ENCODE assay signal across 10 cellular contexts in genomic region chr13:97856001-97856675, GRCh38.
DNase-seq lines count a peak whose midpoint lies in the region; ATAC-seq, FAIRE-seq and TF ChIP-seq lines count a peak whose summit lies in the region.
"Had no signal": no experiment of that assay in that cellular context is flagged by ENCODE, and none has a peak within 500 bp of the region (broad histone marks: within the 10 kb centered on the region; RNA-seq: fewer than 3 reads in every experiment).

No MANE protein-coding gene starts in this region.

- H3K27ac ChIP-seq in CD4-positive, alpha-beta T cell (ENCODE audit: low read depth, low read length) = no peak overlapping the region

- no peaks in the 10 kb centered on the region for H3K36me3 Mint-ChIP-seq in activated T-helper 1 cell treated with anti-CD3 and anti-CD28 coated beads, Interleukin-12 subunit alpha, Interleukin-12 subunit beta, Interleukin-2, Interleukin-4 antibody, amounts not matched to agents 30 ng/mL and 10 ng/mL and 1 ng/mL, durations not matched to agents 14 hours and 24 hours and 36 hours (ENCODE audit: low read depth)
- H3K36me3 Mint-ChIP-seq in CD4-positive, alpha-beta T cell (ENCODE audit: low read depth) = no peaks in the 10 kb centered on the region

- H3K27me3 Mint-ChIP-seq in activated T-helper 1 cell treated with anti-CD3 and anti-CD28 coated beads, Interleukin-12 subunit alpha, Interleukin-12 subunit beta, Interleukin-2, Interleukin-4 antibody, amounts not matched to agents 30 ng/mL and 10 ng/mL and 1 ng/mL, durations not matched to agents 14 hours and 24 hours and 36 hours (ENCODE audit: insufficient read depth) = peaks cover 7% of the 10 kb centered on the region
- peaks cover 27% of the 10 kb centered on the region for H3K27me3 Mint-ChIP-seq in CD4-positive, alpha-beta T cell
- H3K27me3 Mint-ChIP-seq: central memory CD8-positive, alpha-beta T cell had no signal

- DNase-seq in globus pallidus (ENCODE audit: low spot score) = peak; percentile 22
- peak; percentile 86 for DNase-seq in posterior vena cava (ENCODE audit: low spot score)
- DNase-seq in activated T-helper 1 cell treated with anti-CD3 and anti-CD28 coated beads, Interleukin-12 subunit alpha, Interleukin-12 subunit beta, Interleukin-2, Interleukin-4 antibody, amounts not matched to agents 30 ng/mL and 10 ng/mL and 1 ng/mL, durations not matched to agents 14 hours and 24 hours and 36 hours (ENCODE audit: low spot score) = no peak
- no peak for DNase-seq in CD4-positive, alpha-beta T cell
- no peak for DNase-seq in RCC 7860 (ENCODE audit: low spot score)

- ATAC-seq in GM18861 (IDR thresholded peaks at IDR 0.05; ENCODE audit: unreplicated experiment) (peak; percentile 38), HG03432 (IDR thresholded peaks at IDR 0.05; ENCODE audit: unreplicated experiment) (peak; percentile 51), HG03159 (IDR thresholded peaks at IDR 0.05; ENCODE audit: unreplicated experiment) (no peak)
- ATAC-seq in CD4-positive, alpha-beta T cell (ENCODE audit: poor library complexity) = no peak
- ATAC-seq: activated CD4-positive, CD25-positive, alpha-beta regulatory T cell treated with anti-CD3 and anti-CD28 coated beads, Interleukin-2, amount 50 U/mL, for 24 hours had no signal

- H3K9me3 ChIP-seq in CD4-positive, alpha-beta T cell (ENCODE audit: control insufficient read depth, low read length) = no peaks in the 10 kb centered on the region

- POLR2A ChIA-PET in CD4-positive, alpha-beta T cell (lab: Charles Lee) = no interaction called here

- CTCF ChIA-PET in CD4-positive, alpha-beta T cell (lab: Charles Lee) = interaction anchor here (0.8 kb wide), 1 partner anchor 9 kb away, joined by 3 read pairs; no protein-coding TSS in a partner anchor

- no peak overlapping the region for H3K27ac Mint-ChIP-seq in activated T-helper 1 cell treated with anti-CD3 and anti-CD28 coated beads, Interleukin-12 subunit alpha, Interleukin-12 subunit beta, Interleukin-2, Interleukin-4 antibody, amounts not matched to agents 30 ng/mL and 10 ng/mL and 1 ng/mL, durations not matched to agents 14 hours and 24 hours and 36 hours
- no peak overlapping the region for H3K27ac Mint-ChIP-seq in CD4-positive, alpha-beta T cell

- no peak for FAIRE-seq in RCC 7860 (lab: Jason Lieb, UNC)

- intact Hi-C loops in posterior vena cava (cut with DNase I) = loop anchor here in 1 of 2 donors (10.0 kb wide), 1 partner anchor 119 kb away; no protein-coding TSS in a partner anchor
- intact Hi-C loops in activated T-helper 1 cell treated with anti-CD3 and anti-CD28 coated beads, Interleukin-12 subunit alpha, Interleukin-12 subunit beta, Interleukin-2, Interleukin-4 antibody, amounts not matched to agents 30 ng/mL and 10 ng/mL and 1 ng/mL, durations not matched to agents 14 hours and 24 hours and 36 hours (cut with micrococcal nuclease) = no loop called here
- intact Hi-C loops in CD4-positive, alpha-beta T cell (cut with DNase I, micrococcal nuclease) = loop anchor here in 1 of 2 experiments (2.0 kb wide), 1 partner anchor 817 kb away; no protein-coding TSS in a partner anchor

- no peaks in the 10 kb centered on the region for H3K27me3 ChIP-seq in CD4-positive, alpha-beta T cell (ENCODE audit: control insufficient read depth, insufficient read depth, low read length)

- no peaks in the 10 kb centered on the region for H3K4me1 Mint-ChIP-seq in activated T-helper 1 cell treated with anti-CD3 and anti-CD28 coated beads, Interleukin-12 subunit alpha, Interleukin-12 subunit beta, Interleukin-2, Interleukin-4 antibody, amounts not matched to agents 30 ng/mL and 10 ng/mL and 1 ng/mL, durations not matched to agents 14 hours and 24 hours and 36 hours (ENCODE audit: low read depth)
- no peaks in the 10 kb centered on the region for H3K4me1 Mint-ChIP-seq in CD4-positive, alpha-beta T cell (ENCODE audit: low read depth)
- H3K4me1 Mint-ChIP-seq: central memory CD8-positive, alpha-beta T cell had no signal

- TF ChIP-seq CTCF in CD4-positive, alpha-beta T cell (IDR thresholded peaks at IDR 0.05) = no peak

- no peak overlapping the region for H3K4me3 Mint-ChIP-seq in activated T-helper 1 cell treated with anti-CD3 and anti-CD28 coated beads, Interleukin-12 subunit alpha, Interleukin-12 subunit beta, Interleukin-2, Interleukin-4 antibody, amounts not matched to agents 30 ng/mL and 10 ng/mL and 1 ng/mL, durations not matched to agents 14 hours and 24 hours and 36 hours
- H3K4me3 Mint-ChIP-seq in CD4-positive, alpha-beta T cell = no peak overlapping the region
- H3K4me3 Mint-ChIP-seq: central memory CD8-positive, alpha-beta T cell had no signal

- H3K9me3 Mint-ChIP-seq in activated T-helper 1 cell treated with anti-CD3 and anti-CD28 coated beads, Interleukin-12 subunit alpha, Interleukin-12 subunit beta, Interleukin-2, Interleukin-4 antibody, amounts not matched to agents 30 ng/mL and 10 ng/mL and 1 ng/mL, durations not matched to agents 14 hours and 24 hours and 36 hours = no peaks in the 10 kb centered on the region
- H3K9me3 Mint-ChIP-seq in CD4-positive, alpha-beta T cell = no peaks in the 10 kb centered on the region
- H3K9me3 Mint-ChIP-seq: central memory CD8-positive, alpha-beta T cell had no signal

Comparison
In these comparisons a context has a peak if more than half of its experiments do, and no peak if none do; other contexts are left out.
1. ATAC-seq: peak in GM18861 (single experiment) and HG03432 (single experiment); none in HG03159 (single experiment) and CD4-positive, alpha-beta T cell (single experiment).
2. DNase-seq: peak in globus pallidus (single experiment) and posterior vena cava (single experiment); none in activated T-helper 1 cell treated with anti-CD3 and anti-CD28 coated beads, Interleukin-12 subunit alpha, Interleukin-12 subunit beta, Interleukin-2, Interleukin-4 antibody, amounts not matched to agents 30 ng/mL and 10 ng/mL and 1 ng/mL, durations not matched to agents 14 hours and 24 hours and 36 hours (single experiment), CD4-positive, alpha-beta T cell (0 of 10) and RCC 7860 (single experiment).